Comparison of ENCODE assay signal across 9 cellular contexts in the genomic region with DNA sequence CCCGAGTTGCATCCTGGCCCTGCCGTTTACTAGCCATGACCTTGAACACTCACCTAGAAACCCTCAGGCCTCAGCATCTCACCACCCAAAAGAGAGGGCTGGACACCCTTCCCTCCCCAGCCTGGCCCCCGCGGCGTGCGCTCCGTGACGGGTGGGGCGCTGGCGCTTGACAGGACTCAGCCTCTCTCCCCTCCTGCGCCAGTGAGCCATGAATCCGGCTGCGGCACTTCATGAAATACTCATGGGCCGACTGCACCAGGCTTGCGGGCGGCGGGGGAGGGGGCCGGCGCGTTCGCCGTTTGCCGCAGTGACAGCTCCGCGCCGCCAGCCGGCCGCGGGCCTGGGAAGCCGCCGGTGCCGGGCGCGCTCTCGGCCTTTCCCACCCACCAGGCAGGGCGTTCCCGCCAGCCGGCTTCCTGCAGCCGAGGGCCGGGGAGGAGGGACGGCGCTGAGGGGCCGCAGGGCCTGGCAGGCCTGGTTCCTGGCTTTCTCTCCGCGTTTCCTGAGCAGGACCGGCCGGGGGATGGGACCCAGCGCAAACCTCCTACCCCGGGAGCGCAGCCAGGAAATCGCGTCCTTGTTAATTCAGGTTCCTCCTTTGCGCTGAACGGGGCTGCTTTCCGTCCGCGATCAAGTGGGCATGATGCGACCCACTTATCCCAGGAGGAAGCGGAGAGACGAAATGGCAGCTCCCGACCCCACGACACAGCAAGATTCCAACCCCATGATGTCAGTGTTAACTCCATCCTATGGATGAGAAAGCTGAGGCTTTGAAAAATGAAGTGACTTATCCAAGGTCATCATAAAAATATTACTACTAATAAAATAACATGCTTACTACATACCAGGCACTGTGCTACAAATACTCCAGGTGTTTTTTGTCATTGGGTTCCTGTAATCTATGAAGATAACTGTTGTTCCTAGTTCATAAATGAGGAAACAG. TPM values are rescaled to one million over a fixed set of nuclear protein-coding genes. Genes with fewer than 3 reads are reported as not detected.
DNase-seq lines count a peak whose midpoint lies in the region; ATAC-seq, FAIRE-seq and TF ChIP-seq lines count a peak whose summit lies in the region.
"Had no signal": no experiment of that assay in that cellular context is flagged by ENCODE, and none has a peak within 500 bp of the region (broad histone marks: within the 10 kb centered on the region; RNA-seq: fewer than 3 reads in every experiment).

No MANE protein-coding gene starts in this region.

- H3K4me3 ChIP-seq in CD4-positive, CD25-positive, alpha-beta regulatory T cell (ENCODE audit: low read depth, low read length) = peak overlapping the region; percentile 31
- peak overlapping the region; percentile 46 for H3K4me3 ChIP-seq in Jurkat, Clone E6-1 (ENCODE audit: low read length)
- peak overlapping the region; percentile 64 for H3K4me3 ChIP-seq in astrocyte (ENCODE audit: insufficient read depth, low read depth, low read length)

- H3K4me1 ChIP-seq in CD4-positive, CD25-positive, alpha-beta regulatory T cell (ENCODE audit: control insufficient read depth, insufficient read depth, low read length, poor library complexity, severe bottlenecking) = peaks cover 8% of the 10 kb centered on the region
- H3K4me1 ChIP-seq in astrocyte (ENCODE audit: insufficient read depth, low read length) = peaks cover 16% of the 10 kb centered on the region

- no peaks in the 10 kb centered on the region for H3K9me3 Mint-ChIP-seq in CD4-positive, CD25-positive, alpha-beta regulatory T cell
- peaks cover 4% of the 10 kb centered on the region for H3K9me3 Mint-ChIP-seq in T-helper 2 cell treated with Interferon-gamma antibody and Interleukin-4, amounts not matched to agents 5 μg/mL and 100 μg/mL, for 36 hours
- no peaks in the 10 kb centered on the region for H3K9me3 Mint-ChIP-seq in astrocyte (ENCODE audit: unreplicated experiment)

- TF ChIP-seq CTCF in astrocyte (IDR thresholded peaks at IDR 0.05; ENCODE audit: insufficient read depth, low read depth, low read length) = no peak

- peak; percentile 31 to 58 for ATAC-seq in CD4-positive, CD25-positive, alpha-beta regulatory T cell (ENCODE audit: low read depth in 2 of 2)
- peak; percentile 61 for ATAC-seq in GM19351 (IDR thresholded peaks at IDR 0.05; ENCODE audit: unreplicated experiment)

- no peaks in the 10 kb centered on the region for H4K20me1 ChIP-seq in astrocyte (ENCODE audit: insufficient read depth, low read length)

- no peak overlapping the region for H3K27ac ChIP-seq in CD4-positive, CD25-positive, alpha-beta regulatory T cell (ENCODE audit: insufficient read depth, low read length, poor library complexity, severe bottlenecking)
- peak overlapping the region; percentile 91 for H3K27ac ChIP-seq in astrocyte (ENCODE audit: low read depth, low read length)

- DNase-seq in CD4-positive, CD25-positive, alpha-beta regulatory T cell = peak; percentile 14 to 52 (median 15)
- DNase-seq in Jurkat, Clone E6-1 (ENCODE audit: low read depth, low spot score) = peak; percentile 39
- peak; percentile 64 for DNase-seq in T-helper 2 cell treated with Interferon-gamma antibody and Interleukin-4, amounts not matched to agents 5 μg/mL and 100 μg/mL, for 36 hours (ENCODE audit: low spot score)
- DNase-seq in astrocyte (ENCODE audit: low read depth) = peak; percentile 72
- peak; percentile 88 for DNase-seq in hepatic stellate cell (ENCODE audit: low spot score)
- DNase-seq in pulmonary artery endothelial cell (ENCODE audit: low read depth, low spot score) = peak; percentile 80
- DNase-seq in OCI-M2 (lab: John Stamatoyannopoulos, UW; ENCODE audit: unreplicated experiment) = no peak

- peaks cover 24% of the 10 kb centered on the region for H3K27me3 Mint-ChIP-seq in CD4-positive, CD25-positive, alpha-beta regulatory T cell
- peaks cover 43% of the 10 kb centered on the region for H3K27me3 Mint-ChIP-seq in T-helper 2 cell treated with Interferon-gamma antibody and Interleukin-4, amounts not matched to agents 5 μg/mL and 100 μg/mL, for 36 hours (ENCODE audit: low read depth)
- H3K27me3 Mint-ChIP-seq in astrocyte (ENCODE audit: low read depth, unreplicated experiment) = peaks cover 4% of the 10 kb centered on the region

- no peak for FAIRE-seq in astrocyte (lab: Jason Lieb, UNC)

- peak overlapping the region; percentile 84 for H2AFZ ChIP-seq in astrocyte (ENCODE audit: low read depth, low read length)

- H3K36me3 ChIP-seq in CD4-positive, CD25-positive, alpha-beta regulatory T cell (ENCODE audit: control insufficient read depth, insufficient read depth, low read length) = no peaks in the 10 kb centered on the region
- no peaks in the 10 kb centered on the region for H3K36me3 ChIP-seq in astrocyte (ENCODE audit: insufficient read depth, low read length)

- H3K4me3 Mint-ChIP-seq in CD4-positive, CD25-positive, alpha-beta regulatory T cell = peak overlapping the region; percentile 63 to 76 (median 70)
- peak overlapping the region; percentile 68 for H3K4me3 Mint-ChIP-seq in T-helper 2 cell treated with Interferon-gamma antibody and Interleukin-4, amounts not matched to agents 5 μg/mL and 100 μg/mL, for 36 hours
- H3K4me3 Mint-ChIP-seq in astrocyte (ENCODE audit: unreplicated experiment) = peak overlapping the region; percentile 81

- H3K36me3 Mint-ChIP-seq in CD4-positive, CD25-positive, alpha-beta regulatory T cell = no peaks in the 10 kb centered on the region
- H3K36me3 Mint-ChIP-seq in T-helper 2 cell treated with Interferon-gamma antibody and Interleukin-4, amounts not matched to agents 5 μg/mL and 100 μg/mL, for 36 hours (ENCODE audit: low read depth) = no peaks in the 10 kb centered on the region
- H3K36me3 Mint-ChIP-seq in astrocyte (ENCODE audit: low read depth, unreplicated experiment) = no peaks in the 10 kb centered on the region

- no peaks in the 10 kb centered on the region for H3K9me3 ChIP-seq in CD4-positive, CD25-positive, alpha-beta regulatory T cell (ENCODE audit: control insufficient read depth in 2 of 2, low read length in 2 of 2)
- H3K9me3 ChIP-seq in astrocyte (ENCODE audit: insufficient read depth, low read depth, low read length) = no peaks in the 10 kb centered on the region

- peak overlapping the region; percentile 90 for H3K9ac ChIP-seq in astrocyte (ENCODE audit: low read length)

- H3K27ac Mint-ChIP-seq in CD4-positive, CD25-positive, alpha-beta regulatory T cell = peak overlapping the region in 1 of 3 donors; percentile 59
- H3K27ac Mint-ChIP-seq in T-helper 2 cell treated with Interferon-gamma antibody and Interleukin-4, amounts not matched to agents 5 μg/mL and 100 μg/mL, for 36 hours = no peak overlapping the region
- peak overlapping the region; percentile 93 for H3K27ac Mint-ChIP-seq in astrocyte (ENCODE audit: unreplicated experiment)

- H3K4me1 Mint-ChIP-seq in CD4-positive, CD25-positive, alpha-beta regulatory T cell = peaks cover 6 to 15% (median 8%) of the 10 kb centered on the region in 4 donors
- H3K4me1 Mint-ChIP-seq in T-helper 2 cell treated with Interferon-gamma antibody and Interleukin-4, amounts not matched to agents 5 μg/mL and 100 μg/mL, for 36 hours (ENCODE audit: low read depth) = peaks cover 12% of the 10 kb centered on the region
- H3K4me1 Mint-ChIP-seq in astrocyte (ENCODE audit: low read depth, unreplicated experiment) = peaks cover 4% of the 10 kb centered on the region

- H3K27me3 ChIP-seq in CD4-positive, CD25-positive, alpha-beta regulatory T cell (ENCODE audit: control insufficient read depth, insufficient read depth, low read length) = peaks cover 8% of the 10 kb centered on the region
- no peaks in the 10 kb centered on the region for H3K27me3 ChIP-seq in astrocyte (ENCODE audit: insufficient read depth, low read length)

- peaks cover 3% of the 10 kb centered on the region for H3K79me2 ChIP-seq in astrocyte (ENCODE audit: insufficient read depth, low read length)

- H3K4me2 ChIP-seq in astrocyte (ENCODE audit: low read length) = peak overlapping the region; percentile 89

RNA-seq across cellular contexts. Expression of a gene that starts 9.1 kb away (rescaled TPM):
- total RNA-seq in CD4-positive, CD25-positive, alpha-beta regulatory T cell = 26.7 TPM
- 10 to 100 TPM; 14.9 to 22.4 (median 17.0) TPM for polyA plus RNA-seq in CD4-positive, CD25-positive, alpha-beta regulatory T cell
- 9.1 TPM for polyA plus RNA-seq in Jurkat, Clone E6-1 (2012; ENCODE audit: insufficient read depth, insufficient read length)
- total RNA-seq in astrocyte (77.1 and 82.2 TPM in 2 replicates), pulmonary artery endothelial cell (54.3 and 69.6 TPM in 2 replicates)

RNA-seq across cellular contexts. Expression of a gene that starts 39.6 kb away (rescaled TPM):
- not detected for total RNA-seq in CD4-positive, CD25-positive, alpha-beta regulatory T cell
- not detected for polyA plus RNA-seq in CD4-positive, CD25-positive, alpha-beta regulatory T cell
- polyA plus RNA-seq in Jurkat, Clone E6-1 (2012; ENCODE audit: insufficient read depth, insufficient read length) = not detected
- 3.3 and 3.8 TPM in 2 replicates for total RNA-seq in astrocyte
- 0.26 and 0.42 TPM in 2 replicates for total RNA-seq in pulmonary artery endothelial cell
- total RNA-seq: T-helper 1 cell treated with Interleukin-12 subunit alpha and Interleukin-12 subunit beta and Interleukin-4 antibody, amounts not matched to agents 30 ng/mL and 1 ng/mL, for 36 hours had no signal
